Comparison of ENCODE assay signal across 8 cellular contexts in genomic region chr19:41957838-41958366, GRCh38. TPM values are rescaled to one million over a fixed set of nuclear protein-coding genes. Genes with fewer than 3 reads are reported as not detected.
DNase-seq lines count a peak whose midpoint lies in the region; ATAC-seq and TF ChIP-seq lines count a peak whose summit lies in the region.

No MANE protein-coding gene starts in this region.

- no peaks in the 10 kb centered on the region for H3K9me2 ChIP-seq in Loucy (replicated peaks; ENCODE audit: low read depth, low read length)

- peak; percentile 95 for TF ChIP-seq CTCF in Loucy (conservative IDR thresholded peaks at IDR 0.05; ENCODE audit: low read length)
- TF ChIP-seq CTCF in breast epithelium (IDR thresholded peaks at IDR 0.05), result peak; percentile 82 to 98 (median 87)

- H4K20me1 ChIP-seq in Loucy (ENCODE audit: insufficient read depth, low read length, poor library complexity, severe bottlenecking), result no peaks in the 10 kb centered on the region

- peak overlapping the region; percentile 18; the same call in 1 of the 2 replicates for H2AFZ ChIP-seq in Loucy (ENCODE audit: low read length)

- H3K9me3 ChIP-seq in Loucy (ENCODE audit: insufficient read depth, low read depth, low read length), result no peaks in the 10 kb centered on the region
- no peaks in the 10 kb centered on the region for H3K9me3 ChIP-seq in breast epithelium
- no peaks in the 10 kb centered on the region for H3K9me3 ChIP-seq in iPS-18a (ENCODE audit: control insufficient read depth, low read depth, low read length)

- H3K4me1 ChIP-seq in Loucy (ENCODE audit: insufficient read depth, low read length, poor library complexity, severe bottlenecking) (peaks cover 12% of the 10 kb centered on the region), breast epithelium (peaks cover 0 to 11% of the 10 kb centered on the region in 2 donors), iPS-18a (ENCODE audit: control insufficient read depth, low read depth, low read length) (peaks cover 6% of the 10 kb centered on the region)

- H3F3A ChIP-seq in Loucy (ENCODE audit: low read depth), result no peaks in the 10 kb centered on the region

- H3K27me3 ChIP-seq in Loucy (ENCODE audit: insufficient read depth, low read length, poor library complexity, severe bottlenecking) (no peaks in the 10 kb centered on the region), breast epithelium (no peaks in the 10 kb centered on the region), iPS-18a (ENCODE audit: control insufficient read depth, insufficient read depth, low read length) (no peaks in the 10 kb centered on the region)

- peak overlapping the region; percentile 76 for H3K4me3 ChIP-seq in Loucy (ENCODE audit: low read length, poor library complexity, severe bottlenecking)
- peak overlapping the region; percentile 67 to 99 (median 78) for H3K4me3 ChIP-seq in breast epithelium
- peak overlapping the region; percentile 77 for H3K4me3 ChIP-seq in iPS-18a (ENCODE audit: low read length)

- H3K4me2 ChIP-seq in Loucy (ENCODE audit: low read depth, low read length, poor library complexity, severe bottlenecking), result peak overlapping the region; percentile 82

- H3K79me2 ChIP-seq in Loucy (ENCODE audit: insufficient read depth, low read length), result no peaks in the 10 kb centered on the region

- H3K36me3 ChIP-seq in Loucy (ENCODE audit: insufficient read depth, low read length), result no peaks in the 10 kb centered on the region
- H3K36me3 ChIP-seq in breast epithelium, result no peaks in the 10 kb centered on the region
- no peaks in the 10 kb centered on the region for H3K36me3 ChIP-seq in iPS-18a (ENCODE audit: control insufficient read depth, low read depth, low read length)

- intact Hi-C loops in breast epithelium (cut with DNase I; ENCODE audit: low total_unique reads), result loop anchor here (5.0 kb wide), 1 partner anchor 871 kb away; the partner anchor contains the start of gene CYP2A13

- peak overlapping the region; percentile 80 for H3K9ac ChIP-seq in Loucy (ENCODE audit: low read depth, low read length, poor library complexity, severe bottlenecking)
- H3K9ac ChIP-seq in iPS-18a (ENCODE audit: low read length), result no peak overlapping the region

- peak; percentile 49 for DNase-seq in activated naive CD4-positive, alpha-beta T cell treated with Interleukin-2 at 50 U/mL for 16 hours
- no peak for DNase-seq in activated naive CD4-positive, alpha-beta T cell (lab: John Stamatoyannopoulos, UW)
- DNase-seq in SHP77 treated with DMSO at 0.1 percent for 48 hours (lab: John Stamatoyannopoulos, UW), result peak; percentile 64
- DNase-seq in breast epithelium (ENCODE audit: low spot score in 2 of 2), result peak; percentile 71 to 78
- DNase-seq in retina, result peak; percentile 79

- ATAC-seq in HG03196 (IDR thresholded peaks at IDR 0.05; ENCODE audit: unreplicated experiment), result no peak

- peak overlapping the region; percentile 89 to 95 for H3K27ac ChIP-seq in breast epithelium
- no peak overlapping the region for H3K27ac ChIP-seq in iPS-18a (ENCODE audit: low read length)

- no peak for TF ChIP-seq POLR2A in breast epithelium (IDR thresholded peaks at IDR 0.05)

RNA-seq across cellular contexts. Expression of gene RABAC1, which starts 1.2 kb away (rescaled TPM):
- total RNA-seq in breast epithelium, result 100 to 1,000 TPM; 150 to 190 (median 153) TPM

RNA-seq across cellular contexts. Expression of gene ERFL, which starts 29.7 kb away (rescaled TPM):
- total RNA-seq in breast epithelium, result under 1 TPM in 1 of 3 donors, not detected in 2; 0.15 TPM

RNA-seq across cellular contexts. Expression of gene ATP1A3, which starts 36.1 kb away (rescaled TPM):
- not detected for total RNA-seq in breast epithelium

Comparison
In these comparisons a context has a peak if more than half of its experiments do, and no peak if none do; other contexts are left out.
1. DNase-seq: peak in activated naive CD4-positive, alpha-beta T cell treated with Interleukin-2 at 50 U/mL for 16 hours (single experiment), SHP77 treated with DMSO at 0.1 percent for 48 hours (single experiment), breast epithelium (2 of 2) and retina (single experiment); none in activated naive CD4-positive, alpha-beta T cell (0 of 4).
2. Peak in every context shown above with its lines, with median percentiles within 50 percentile points of each other: H3K4me3 ChIP-seq.